12 cellular contexts compared by ENCODE assay signal in genomic region chr13:27014406-27015359, GRCh38.
"Had no signal": no experiment of that assay in that cellular context is flagged by ENCODE, and none has a peak within 500 bp of the region (broad histone marks: within the 10 kb centered on the region; RNA-seq: fewer than 3 reads in every experiment).

No MANE protein-coding gene starts in this region.

- H3K36me3 Mint-ChIP-seq: activated naive CD8-positive, alpha-beta T cell treated with anti-CD3 and anti-CD28 coated beads, Interleukin-2, amount 10 ng/mL, durations not matched to agents 7 days and 5 days had no signal

- H3K27ac Mint-ChIP-seq: activated B cell treated with CpG ODN at 0.5 μM for 24 hours; activated CD4-positive, alpha-beta T cell treated with anti-CD3 and anti-CD28 coated beads, Interleukin-2, amount 10 ng/mL, durations not matched to agents 7 days and 5 days; activated naive CD8-positive, alpha-beta T cell treated with anti-CD3 and anti-CD28 coated beads, Interleukin-2, amount 10 ng/mL, durations not matched to agents 7 days and 5 days had no signal

- H3K4me1 Mint-ChIP-seq: activated CD4-positive, alpha-beta T cell treated with anti-CD3 and anti-CD28 coated beads, Interleukin-2, amount 10 ng/mL, durations not matched to agents 7 days and 5 days; activated naive CD8-positive, alpha-beta T cell treated with anti-CD3 and anti-CD28 coated beads, Interleukin-2, amount 10 ng/mL, durations not matched to agents 7 days and 5 days had no signal

- H3K27me3 Mint-ChIP-seq: activated B cell treated with CpG ODN at 0.5 μM for 24 hours had no signal

- DNase-seq: activated B cell treated with CpG ODN at 0.5 μM for 24 hours; activated CD4-positive, alpha-beta T cell treated with anti-CD3 and anti-CD28 coated beads, Interleukin-2, amount 10 ng/mL, durations not matched to agents 7 days and 5 days; activated gamma-delta T cell treated with Interleukin-2 at 50 U/mL for 16 hours; activated naive CD8-positive, alpha-beta T cell treated with anti-CD3 and anti-CD28 coated beads, Interleukin-2, amount 10 ng/mL, durations not matched to agents 7 days and 5 days; aorta; foreskin melanocyte; kidney glomerular epithelial cell; midbrain; stimulated activated CD4-positive, alpha-beta T cell treated with anti-CD3 and anti-CD28 coated beads, Interleukin-12 subunit alpha, Interleukin-12 subunit beta, amount 100 ng/mL, for 4 hours; stimulated activated naive CD4-positive, alpha-beta T cell treated with Interleukin-2 at 50 U/mL for 16 hours; trophoblast cell had no signal

- H3K9me3 Mint-ChIP-seq: activated B cell treated with CpG ODN at 0.5 μM for 24 hours; activated CD4-positive, alpha-beta T cell treated with anti-CD3 and anti-CD28 coated beads, Interleukin-2, amount 10 ng/mL, durations not matched to agents 7 days and 5 days; activated naive CD8-positive, alpha-beta T cell treated with anti-CD3 and anti-CD28 coated beads, Interleukin-2, amount 10 ng/mL, durations not matched to agents 7 days and 5 days had no signal

- ATAC-seq: SK-N-SH treated with all-trans-retinoic acid at 6 μM for 48 hours had no signal

- H3K4me3 Mint-ChIP-seq: activated B cell treated with CpG ODN at 0.5 μM for 24 hours; activated CD4-positive, alpha-beta T cell treated with anti-CD3 and anti-CD28 coated beads, Interleukin-2, amount 10 ng/mL, durations not matched to agents 7 days and 5 days; activated naive CD8-positive, alpha-beta T cell treated with anti-CD3 and anti-CD28 coated beads, Interleukin-2, amount 10 ng/mL, durations not matched to agents 7 days and 5 days had no signal
